In genomic region chr2:239049421-239050251, GRCh38 we compare ENCODE assay signal across 1 cellular context.
A peak's percentile ranks its signal among the peaks of the same experiment; 100 is the strongest.
TF ChIP-seq lines count a peak whose summit lies in the region.

No MANE protein-coding gene starts in this region.

TF ChIP-seq in HepG2, 621 proteins besides CTCF, POLR2A, EP300 and RAD21 (continued from another document and continues in another):
- TF ChIP-seq, protein P1, sequence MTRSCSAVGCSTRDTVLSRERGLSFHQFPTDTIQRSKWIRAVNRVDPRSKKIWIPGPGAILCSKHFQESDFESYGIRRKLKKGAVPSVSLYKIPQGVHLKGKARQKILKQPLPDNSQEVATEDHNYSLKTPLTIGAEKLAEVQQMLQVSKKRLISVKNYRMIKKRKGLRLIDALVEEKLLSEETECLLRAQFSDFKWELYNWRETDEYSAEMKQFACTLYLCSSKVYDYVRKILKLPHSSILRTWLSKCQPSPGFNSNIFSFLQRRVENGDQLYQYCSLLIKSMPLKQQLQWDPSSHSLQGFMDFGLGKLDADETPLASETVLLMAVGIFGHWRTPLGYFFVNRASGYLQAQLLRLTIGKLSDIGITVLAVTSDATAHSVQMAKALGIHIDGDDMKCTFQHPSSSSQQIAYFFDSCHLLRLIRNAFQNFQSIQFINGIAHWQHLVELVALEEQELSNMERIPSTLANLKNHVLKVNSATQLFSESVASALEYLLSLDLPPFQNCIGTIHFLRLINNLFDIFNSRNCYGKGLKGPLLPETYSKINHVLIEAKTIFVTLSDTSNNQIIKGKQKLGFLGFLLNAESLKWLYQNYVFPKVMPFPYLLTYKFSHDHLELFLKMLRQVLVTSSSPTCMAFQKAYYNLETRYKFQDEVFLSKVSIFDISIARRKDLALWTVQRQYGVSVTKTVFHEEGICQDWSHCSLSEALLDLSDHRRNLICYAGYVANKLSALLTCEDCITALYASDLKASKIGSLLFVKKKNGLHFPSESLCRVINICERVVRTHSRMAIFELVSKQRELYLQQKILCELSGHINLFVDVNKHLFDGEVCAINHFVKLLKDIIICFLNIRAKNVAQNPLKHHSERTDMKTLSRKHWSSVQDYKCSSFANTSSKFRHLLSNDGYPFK (CRISPR knock-in tag; IDR thresholded peaks at IDR 0.05; ENCODE audit: borderline replicate concordance), result no peak
- TF ChIP-seq ZBTB26 (CRISPR knock-in tag; IDR thresholded peaks at IDR 0.05; ENCODE audit: borderline replicate concordance) (no peak), ELF4 (CRISPR knock-in tag; IDR thresholded peaks at IDR 0.05; ENCODE audit: borderline replicate concordance) (no peak), ZNF605 (CRISPR knock-in tag; IDR thresholded peaks at IDR 0.05) (no peak), RXRB (CRISPR knock-in tag; IDR thresholded peaks at IDR 0.05; ENCODE audit: borderline replicate concordance) (no peak), ZNF775 (CRISPR knock-in tag; IDR thresholded peaks at IDR 0.05; ENCODE audit: borderline replicate concordance) (no peak), BORCS8-MEF2B (CRISPR knock-in tag; IDR thresholded peaks at IDR 0.05) (0 out of 2 replicates have a peak, but pooled peaks have one; percentile 29), NR3C1 (CRISPR knock-in tag; IDR thresholded peaks at IDR 0.05) (no peak), NFKBIZ (CRISPR knock-in tag; IDR thresholded peaks at IDR 0.05) (no peak), ZNF652 (CRISPR knock-in tag; IDR thresholded peaks at IDR 0.05; ENCODE audit: borderline replicate concordance, low read depth) (no peak), ZNF558 (CRISPR knock-in tag; IDR thresholded peaks at IDR 0.05; ENCODE audit: borderline replicate concordance) (no peak), PRDM15 (CRISPR knock-in tag; IDR thresholded peaks at IDR 0.05) (no peak), KDM1A (CRISPR knock-in tag; IDR thresholded peaks at IDR 0.05) (no peak), KLF13 (CRISPR knock-in tag; IDR thresholded peaks at IDR 0.05) (no peak), ZHX2 (IDR thresholded peaks at IDR 0.05; ENCODE audit: low read depth) (0 out of 2 replicates have a peak, but pooled peaks have one; percentile 40), ZHX2 (CRISPR knock-in tag; IDR thresholded peaks at IDR 0.05; ENCODE audit: borderline replicate concordance) (no peak), CCAR2 (optimal IDR thresholded peaks at IDR 0.05; ENCODE audit: low read depth, low read length) (no peak), CCDC6 (CRISPR knock-in tag; IDR thresholded peaks at IDR 0.05) (peak; percentile 64; the same call in 1 of the 2 replicates), RBFOX2 (IDR thresholded peaks at IDR 0.05; ENCODE audit: low read depth, low read length) (no peak), AGO2 (optimal IDR thresholded peaks at IDR 0.05; ENCODE audit: low read depth, low read length) (peak; percentile 89), ETS1 (CRISPR knock-in tag; IDR thresholded peaks at IDR 0.05) (no peak), ZNF768 (CRISPR knock-in tag; IDR thresholded peaks at IDR 0.05) (peak; percentile 61; the same call in 1 of the 2 replicates), MAFF (IDR thresholded peaks at IDR 0.05; ENCODE audit: low read depth, low read length) (peak; percentile 32; the same call in 1 of the 2 replicates), ZNF776 (CRISPR knock-in tag; IDR thresholded peaks at IDR 0.05) (no peak), ZNF101 (CRISPR knock-in tag; IDR thresholded peaks at IDR 0.05; ENCODE audit: borderline replicate concordance, low read depth) (no peak), ZNF274 (CRISPR knock-in tag; IDR thresholded peaks at IDR 0.05) (peak; percentile 73), ZFP36 (IDR thresholded peaks at IDR 0.05; ENCODE audit: borderline replicate concordance, low read depth, low read length, partially characterized antibody) (no peak), TOPORS (CRISPR knock-in tag; IDR thresholded peaks at IDR 0.05) (0 out of 2 replicates have a peak, but pooled peaks have one; percentile 38), REXO4 (CRISPR knock-in tag; IDR thresholded peaks at IDR 0.05; ENCODE audit: borderline replicate concordance) (no peak), TMF1 (CRISPR knock-in tag; IDR thresholded peaks at IDR 0.05; ENCODE audit: low read depth) (no peak), ZBED4 (CRISPR knock-in tag; IDR thresholded peaks at IDR 0.05; ENCODE audit: borderline replicate concordance) (peak; percentile 70; the same call in 1 of the 2 replicates), ZNF720 (CRISPR knock-in tag; IDR thresholded peaks at IDR 0.05) (no peak), NONO (IDR thresholded peaks at IDR 0.05) (no peak), NONO (CRISPR knock-in tag; conservative IDR thresholded peaks at IDR 0.05) (0 out of 2 replicates have a peak, but pooled peaks have one; percentile 21)
- TF ChIP-seq, protein P2, sequence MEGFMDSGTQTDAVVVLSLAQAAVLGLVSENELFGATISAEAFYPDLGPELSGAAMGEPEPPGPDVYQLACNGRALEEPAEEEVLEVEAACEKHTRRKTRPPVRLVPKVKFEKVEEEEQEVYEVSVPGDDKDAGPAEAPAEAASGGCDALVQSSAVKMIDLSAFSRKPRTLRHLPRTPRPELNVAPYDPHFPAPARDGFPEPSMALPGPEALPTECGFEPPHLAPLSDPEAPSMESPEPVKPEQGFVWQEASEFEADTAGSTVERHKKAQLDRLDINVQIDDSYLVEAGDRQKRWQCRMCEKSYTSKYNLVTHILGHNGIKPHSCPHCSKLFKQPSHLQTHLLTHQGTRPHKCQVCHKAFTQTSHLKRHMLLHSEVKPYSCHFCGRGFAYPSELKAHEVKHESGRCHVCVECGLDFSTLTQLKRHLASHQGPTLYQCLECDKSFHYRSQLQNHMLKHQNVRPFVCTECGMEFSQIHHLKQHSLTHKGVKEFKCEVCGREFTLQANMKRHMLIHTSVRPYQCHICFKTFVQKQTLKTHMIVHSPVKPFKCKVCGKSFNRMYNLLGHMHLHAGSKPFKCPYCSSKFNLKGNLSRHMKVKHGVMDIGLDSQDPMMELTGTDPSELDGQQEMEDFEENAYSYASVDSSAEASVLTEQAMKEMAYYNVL (CRISPR knock-in tag; IDR thresholded peaks at IDR 0.05; ENCODE audit: borderline replicate concordance), result peak; percentile 97
- TF ChIP-seq, protein P3, sequence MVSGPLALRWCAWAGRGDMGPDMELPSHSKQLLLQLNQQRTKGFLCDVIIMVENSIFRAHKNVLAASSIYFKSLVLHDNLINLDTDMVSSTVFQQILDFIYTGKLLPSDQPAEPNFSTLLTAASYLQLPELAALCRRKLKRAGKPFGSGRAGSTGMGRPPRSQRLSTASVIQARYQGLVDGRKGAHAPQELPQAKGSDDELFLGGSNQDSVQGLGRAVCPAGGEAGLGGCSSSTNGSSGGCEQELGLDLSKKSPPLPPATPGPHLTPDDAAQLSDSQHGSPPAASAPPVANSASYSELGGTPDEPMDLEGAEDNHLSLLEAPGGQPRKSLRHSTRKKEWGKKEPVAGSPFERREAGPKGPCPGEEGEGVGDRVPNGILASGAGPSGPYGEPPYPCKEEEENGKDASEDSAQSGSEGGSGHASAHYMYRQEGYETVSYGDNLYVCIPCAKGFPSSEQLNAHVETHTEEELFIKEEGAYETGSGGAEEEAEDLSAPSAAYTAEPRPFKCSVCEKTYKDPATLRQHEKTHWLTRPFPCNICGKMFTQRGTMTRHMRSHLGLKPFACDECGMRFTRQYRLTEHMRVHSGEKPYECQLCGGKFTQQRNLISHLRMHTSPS (CRISPR knock-in tag; IDR thresholded peaks at IDR 0.05; ENCODE audit: low read depth), result peak; percentile 48; the same call in 1 of the 2 replicates
